ENCODE assay signal across 13 cellular contexts in genomic region chr19:7410946-7411345, GRCh38.
"Had no signal": no experiment of that assay in that cellular context is flagged by ENCODE, and none has a peak within 500 bp of the region (broad histone marks: within the 10 kb centered on the region; RNA-seq: fewer than 3 reads in every experiment).

No MANE protein-coding gene starts in this region.

- H2AFZ ChIP-seq: hepatocyte had no signal

- H3K27ac ChIP-seq: cardiac muscle cell, hepatocyte, psoas muscle, sigmoid colon, spleen had no signal

- H3K4me3 Mint-ChIP-seq: neural crest cell; T-helper 1 cell treated with Interleukin-12 subunit alpha and Interleukin-12 subunit beta and Interleukin-4 antibody, amounts not matched to agents 30 μg/mL and 1 μg/mL, for 36 hours had no signal

- DNase-seq: activated CD4-positive, alpha-beta T cell treated with anti-CD3 and anti-CD28 coated beads for 48 hours; activated gamma-delta T cell treated with Interleukin-2 at 50 U/mL for 16 hours; activated T-cell treated with anti-CD3 and anti-CD28 coated beads for 4 hours; islet precursor cell; mammary epithelial cell; psoas muscle; sigmoid colon; spleen had no signal

- H3K4me1 ChIP-seq: psoas muscle had no signal

- H3K27ac Mint-ChIP-seq: T-helper 1 cell treated with Interleukin-12 subunit alpha and Interleukin-12 subunit beta and Interleukin-4 antibody, amounts not matched to agents 30 μg/mL and 1 μg/mL, for 36 hours had no signal

- ATAC-seq: left lobe of liver, psoas muscle had no signal

- H3K4me3 ChIP-seq: cardiac muscle cell, hepatocyte, psoas muscle, sigmoid colon, spleen had no signal

- H3K9me3 Mint-ChIP-seq: neural crest cell; T-helper 1 cell treated with Interleukin-12 subunit alpha and Interleukin-12 subunit beta and Interleukin-4 antibody, amounts not matched to agents 30 μg/mL and 1 μg/mL, for 36 hours had no signal

- H3K9me3 ChIP-seq: psoas muscle, sigmoid colon, spleen had no signal

- H3K36me3 ChIP-seq: cardiac muscle cell had no signal

- H3K4me2 ChIP-seq: hepatocyte had no signal
